ENCODE assay signal across 1 cellular context in genomic region chr10:88045116-88045515, GRCh38.
TF ChIP-seq lines count a peak whose summit lies in the region.

No MANE protein-coding gene starts in this region.

TF ChIP-seq in IMR-90, 13 proteins besides CTCF, POLR2A, EP300 and RAD21:
- TF ChIP-seq USF2 (IDR thresholded peaks at IDR 0.05; ENCODE audit: low read depth, low read length) (no peak), BHLHE40 (IDR thresholded peaks at IDR 0.05; ENCODE audit: low read depth, low read length) (no peak), MAZ (IDR thresholded peaks at IDR 0.05; ENCODE audit: borderline replicate concordance, low read depth, low read length) (no peak), NFE2L2 (IDR thresholded peaks at IDR 0.05; ENCODE audit: low read depth, low read length) (no peak), CHD1 (IDR thresholded peaks at IDR 0.05; ENCODE audit: low read depth, low read length) (no peak), MAFK (IDR thresholded peaks at IDR 0.05; ENCODE audit: low read depth, low read length) (no peak), RFX5 (IDR thresholded peaks at IDR 0.05; ENCODE audit: low read depth, low read length) (no peak), FOS (IDR thresholded peaks at IDR 0.05; ENCODE audit: low read depth, low read length) (no peak), CEBPB (IDR thresholded peaks at IDR 0.05; ENCODE audit: low read depth, low read length) (no peak), ELK1 (IDR thresholded peaks at IDR 0.05; ENCODE audit: borderline replicate concordance, low read depth, low read length) (no peak), RCOR1 (IDR thresholded peaks at IDR 0.05; ENCODE audit: insufficient replicate concordance, low read length) (no peak)
